11 cellular contexts compared by ENCODE assay signal in genomic region chr22:46064236-46064965, GRCh38.
DNase-seq lines count a peak whose midpoint lies in the region; ATAC-seq and TF ChIP-seq lines count a peak whose summit lies in the region.
"Had no signal": no experiment of that assay in that cellular context is flagged by ENCODE, and none has a peak within 500 bp of the region (broad histone marks: within the 10 kb centered on the region; RNA-seq: fewer than 3 reads in every experiment).

No MANE protein-coding gene starts in this region.

- H3K27me3 Mint-ChIP-seq in brain = peaks cover 82% of the 10 kb centered on the region
- H3K27me3 Mint-ChIP-seq: activated B cell treated with CpG ODN at 0.5 μM for 24 hours had no signal

- H3K9me3 ChIP-seq in tibial artery = no peaks in the 10 kb centered on the region
- H3K9me3 ChIP-seq in effector memory CD4-positive, alpha-beta T cell (ENCODE audit: control insufficient read depth, low read length) = no peaks in the 10 kb centered on the region

- ATAC-seq in left colon = no peak

- peaks cover 4 to 99% (median 63%) of the 10 kb centered on the region in 4 donors for H3K4me1 ChIP-seq in tibial artery
- peaks cover 4% of the 10 kb centered on the region for H3K4me1 ChIP-seq in effector memory CD4-positive, alpha-beta T cell (ENCODE audit: control insufficient read depth, insufficient read depth, low read length, poor library complexity, severe bottlenecking)

- no peak for TF ChIP-seq CTCF in brain (conservative IDR thresholded peaks at IDR 0.05)
- TF ChIP-seq CTCF in tibial artery (IDR thresholded peaks at IDR 0.05) = no peak

- peaks cover 33% of the 10 kb centered on the region for H3K4me1 Mint-ChIP-seq in brain

- H3K27ac Mint-ChIP-seq in brain = peak overlapping the region in 3 of 5 experiments; percentile 9 to 99 (median 99)
- H3K27ac Mint-ChIP-seq: activated B cell treated with CpG ODN at 0.5 μM for 24 hours, mesothelial cell of epicardium had no signal

- H3K4me3 ChIP-seq in tibial artery = peak overlapping the region; percentile 30 to 39
- no peak overlapping the region for H3K4me3 ChIP-seq in effector memory CD4-positive, alpha-beta T cell (ENCODE audit: insufficient read depth, low read depth, low read length, poor library complexity, severe bottlenecking)

- intact Hi-C loops in left colon (cut with DNase I, micrococcal nuclease) = no loop called here
- intact Hi-C loops in tibial artery (cut with DNase I; ENCODE audit: low total_unique reads) = no loop called here

- peak overlapping the region; percentile 99 to 100 for H3K27ac ChIP-seq in tibial artery
- H3K27ac ChIP-seq in effector memory CD4-positive, alpha-beta T cell (ENCODE audit: insufficient read depth, low read length, poor library complexity, severe bottlenecking) = no peak overlapping the region

- H3K4me3 Mint-ChIP-seq in brain = peak overlapping the region in 1 of 5 experiments; percentile 88
- H3K4me3 Mint-ChIP-seq: activated B cell treated with CpG ODN at 0.5 μM for 24 hours, mesothelial cell of epicardium had no signal

- no peaks in the 10 kb centered on the region for H3K36me3 Mint-ChIP-seq in brain

- DNase-seq in NCI-H1105 treated with DMSO at 0.1 percent for 48 hours (lab: John Stamatoyannopoulos, UW) (peak; percentile 60), NCI-H1105 (lab: John Stamatoyannopoulos, UW) (no peak), left colon (peak; percentile 15 to 25), tibial artery (peak; percentile 25 to 74), GF-D8 (lab: John Stamatoyannopoulos, UW) (no peak)
- DNase-seq in activated naive CD4-positive, alpha-beta T cell treated with Interleukin-2 at 50 U/mL for 16 hours = no peak
- no peak for DNase-seq in effector memory CD4-positive, alpha-beta T cell
- DNase-seq: activated B cell treated with CpG ODN at 0.5 μM for 24 hours, cerebellar nuclear complex had no signal

- peaks cover 0 to 7% (median 0%) of the 10 kb centered on the region in 3 donors for H3K36me3 ChIP-seq in tibial artery
- no peaks in the 10 kb centered on the region for H3K36me3 ChIP-seq in effector memory CD4-positive, alpha-beta T cell (ENCODE audit: control insufficient read depth, insufficient read depth, low read length)

- H3K27me3 ChIP-seq in tibial artery = no peaks in the 10 kb centered on the region
- no peaks in the 10 kb centered on the region for H3K27me3 ChIP-seq in effector memory CD4-positive, alpha-beta T cell (replicated peaks; ENCODE audit: control insufficient read depth, insufficient read depth, low read length, poor library complexity, severe bottlenecking)

- peaks cover 0 to 5% (median 0%) of the 10 kb centered on the region in 5 experiments for H3K9me3 Mint-ChIP-seq in brain
- H3K9me3 Mint-ChIP-seq: activated B cell treated with CpG ODN at 0.5 μM for 24 hours, mesothelial cell of epicardium had no signal

Comparison
In these comparisons a context has a peak if more than half of its experiments do, and no peak if none do; other contexts are left out.
1. DNase-seq: peak in NCI-H1105 treated with DMSO at 0.1 percent for 48 hours (single experiment), left colon (2 of 2) and tibial artery (2 of 2); none in NCI-H1105 (single experiment), activated naive CD4-positive, alpha-beta T cell treated with Interleukin-2 at 50 U/mL for 16 hours (single experiment), GF-D8 (single experiment) and effector memory CD4-positive, alpha-beta T cell (0 of 3).